In genomic region chr2:215693999-215694356, GRCh38 we compare ENCODE assay signal across 1 cellular context.
TF ChIP-seq lines count a peak whose summit lies in the region.

No MANE protein-coding gene starts in this region.

TF ChIP-seq in SK-N-SH, 30 proteins besides CTCF, POLR2A, EP300 and RAD21 (continued from another document):
- TF ChIP-seq POLR2AphosphoS5 (IDR thresholded peaks at IDR 0.05; ENCODE audit: low read depth, low read length) (no peak), ELF1 (IDR thresholded peaks at IDR 0.05) (no peak), JUND (IDR thresholded peaks at IDR 0.05) (no peak), USF1 (IDR thresholded peaks at IDR 0.05; ENCODE audit: borderline replicate concordance, low read depth) (no peak), TCF12 (IDR thresholded peaks at IDR 0.05) (no peak), USF2 (IDR thresholded peaks at IDR 0.05; ENCODE audit: borderline replicate concordance, low read depth, low read length) (no peak), NFIC (IDR thresholded peaks at IDR 0.05; ENCODE audit: borderline replicate concordance) (no peak), TEAD4 (IDR thresholded peaks at IDR 0.05; ENCODE audit: borderline replicate concordance, insufficient read depth) (no peak), RFX5 (IDR thresholded peaks at IDR 0.05; ENCODE audit: low read length) (no peak), YY1 (IDR thresholded peaks at IDR 0.05; ENCODE audit: low read depth) (no peak), FOSL2 (IDR thresholded peaks at IDR 0.05; ENCODE audit: borderline replicate concordance, low read depth) (no peak), MEF2A (IDR thresholded peaks at IDR 0.05; ENCODE audit: borderline replicate concordance, low read depth) (no peak), GABPA (IDR thresholded peaks at IDR 0.05; ENCODE audit: low read depth) (no peak), REST (IDR thresholded peaks at IDR 0.05; ENCODE audit: low read depth, low read length) (no peak)
TF ChIP-seq in SK-N-SH: peak in this region for 0.
